In genomic region chr2:160941290-160941846, GRCh38 we compare ENCODE assay signal across 23 cellular contexts.
A peak's percentile ranks its signal among the peaks of the same experiment; 100 is the strongest.
DNase-seq lines count a peak whose midpoint lies in the region; ATAC-seq and TF ChIP-seq lines count a peak whose summit lies in the region.
"Had no signal": no experiment of that assay in that cellular context is flagged by ENCODE, and none has a peak within 500 bp of the region (broad histone marks: within the 10 kb centered on the region; RNA-seq: fewer than 3 reads in every experiment).

No MANE protein-coding gene starts in this region.

- no peak overlapping the region for H3K9ac ChIP-seq in OCI-LY3 (ENCODE audit: low read length)

- H3K27me3 ChIP-seq in OCI-LY3 (ENCODE audit: low read depth, low read length) (no peaks in the 10 kb centered on the region), brain microvascular endothelial cell (replicated peaks) (no peaks in the 10 kb centered on the region)
- H3K27me3 ChIP-seq: body of pancreas, heart right ventricle had no signal

- TF ChIP-seq CTCF in OCI-LY3 (IDR thresholded peaks at IDR 0.05; ENCODE audit: low read depth, low read length) (no peak), brain microvascular endothelial cell (IDR thresholded peaks at IDR 0.05; ENCODE audit: low read depth, low read length, missing control alignments) (no peak)

- H3K9me3 ChIP-seq in OCI-LY3 (ENCODE audit: insufficient read depth, low read length) = no peaks in the 10 kb centered on the region
- H3K9me3 ChIP-seq: body of pancreas, heart right ventricle had no signal

- H3K36me3 Mint-ChIP-seq in memory B cell = peaks cover 2% of the 10 kb centered on the region
- H3K36me3 Mint-ChIP-seq: CD14-positive monocyte had no signal

- H3K4me2 ChIP-seq in OCI-LY3 (ENCODE audit: low read length) = peak overlapping the region; percentile 54; the same call in 1 of the 2 replicates

- DNase-seq in memory B cell (ENCODE audit: low spot score in 2 of 2) (no peak), nucleus accumbens (lab: John Stamatoyannopoulos, UW) (no peak), NCI-H446 (lab: John Stamatoyannopoulos, UW) (no peak), brain microvascular endothelial cell (no peak)
- DNase-seq: activated CD4-positive, alpha-beta memory T cell treated with anti-CD3 and anti-CD28 coated beads, Interleukin-2, amount 10 ng/mL, durations not matched to agents 7 days and 5 days; activated gamma-delta T cell; body of pancreas; EL; heart right ventricle; left cardiac atrium; mesendoderm; NCI-H1092; NCI-H187; NCI-H69; occipital lobe; T1000; trophoblast cell had no signal

- H3K4me3 Mint-ChIP-seq in memory B cell = no peak overlapping the region
- H3K4me3 Mint-ChIP-seq: activated CD4-positive, alpha-beta memory T cell treated with anti-CD3 and anti-CD28 coated beads, Interleukin-2, amount 10 ng/mL, durations not matched to agents 7 days and 5 days; CD14-positive monocyte had no signal

- peaks cover 13% of the 10 kb centered on the region for H3K27me3 Mint-ChIP-seq in memory B cell
- H3K27me3 Mint-ChIP-seq: activated CD4-positive, alpha-beta memory T cell treated with anti-CD3 and anti-CD28 coated beads, Interleukin-2, amount 10 ng/mL, durations not matched to agents 7 days and 5 days had no signal

- H2AFZ ChIP-seq in OCI-LY3 (ENCODE audit: low read depth, low read length) = peak overlapping the region; percentile 58; the same call in 1 of the 2 replicates

- ATAC-seq in GM18868 (IDR thresholded peaks at IDR 0.05; ENCODE audit: unreplicated experiment) = peak; percentile 6
- peak; percentile 16 for ATAC-seq in HG02571 (IDR thresholded peaks at IDR 0.05; ENCODE audit: unreplicated experiment)
- ATAC-seq in memory B cell (ENCODE audit: low read depth) = no peak
- ATAC-seq: body of pancreas, heart right ventricle, left cardiac atrium had no signal

- H3K4me1 ChIP-seq in OCI-LY3 (ENCODE audit: low read length) = peaks cover 12% of the 10 kb centered on the region
- H3K4me1 ChIP-seq: body of pancreas had no signal

- H3K36me3 ChIP-seq in OCI-LY3 (replicated peaks; ENCODE audit: low read depth, low read length) (no peaks in the 10 kb centered on the region), brain microvascular endothelial cell (replicated peaks) (no peaks in the 10 kb centered on the region)
- H3K36me3 ChIP-seq: heart right ventricle had no signal

- peak overlapping the region; percentile 49 for H3K27ac Mint-ChIP-seq in memory B cell
- H3K27ac Mint-ChIP-seq: activated CD4-positive, alpha-beta memory T cell treated with anti-CD3 and anti-CD28 coated beads, Interleukin-2, amount 10 ng/mL, durations not matched to agents 7 days and 5 days had no signal

- H3K4me3 ChIP-seq in OCI-LY3 (ENCODE audit: low read length) = no peak overlapping the region
- no peak overlapping the region for H3K4me3 ChIP-seq in brain microvascular endothelial cell (ENCODE audit: low read depth, low read length)
- H3K4me3 ChIP-seq: body of pancreas, heart right ventricle, SK-N-MC, skin epidermis had no signal

- no peaks in the 10 kb centered on the region for H3K79me2 ChIP-seq in OCI-LY3 (ENCODE audit: low read length)

- peaks cover 3% of the 10 kb centered on the region for H3K9me3 Mint-ChIP-seq in memory B cell
- H3K9me3 Mint-ChIP-seq: activated CD4-positive, alpha-beta memory T cell treated with anti-CD3 and anti-CD28 coated beads, Interleukin-2, amount 10 ng/mL, durations not matched to agents 7 days and 5 days had no signal

- no peaks in the 10 kb centered on the region for H4K20me1 ChIP-seq in OCI-LY3 (ENCODE audit: insufficient read depth, low read length)

- in situ Hi-C loops in brain microvascular endothelial cell (cut with HindIII; ENCODE audit: low pct_ligation_motif_present, low sequenced_read_pairs) = no loop called here

- peaks cover 8% of the 10 kb centered on the region for H3K4me1 Mint-ChIP-seq in memory B cell

- H3K27ac ChIP-seq in OCI-LY3 (ENCODE audit: low read length) (no peak overlapping the region), brain microvascular endothelial cell (no peak overlapping the region)
- H3K27ac ChIP-seq: body of pancreas, heart right ventricle, SK-N-MC had no signal
